21 cellular contexts compared by ENCODE assay signal in the genomic region with DNA sequence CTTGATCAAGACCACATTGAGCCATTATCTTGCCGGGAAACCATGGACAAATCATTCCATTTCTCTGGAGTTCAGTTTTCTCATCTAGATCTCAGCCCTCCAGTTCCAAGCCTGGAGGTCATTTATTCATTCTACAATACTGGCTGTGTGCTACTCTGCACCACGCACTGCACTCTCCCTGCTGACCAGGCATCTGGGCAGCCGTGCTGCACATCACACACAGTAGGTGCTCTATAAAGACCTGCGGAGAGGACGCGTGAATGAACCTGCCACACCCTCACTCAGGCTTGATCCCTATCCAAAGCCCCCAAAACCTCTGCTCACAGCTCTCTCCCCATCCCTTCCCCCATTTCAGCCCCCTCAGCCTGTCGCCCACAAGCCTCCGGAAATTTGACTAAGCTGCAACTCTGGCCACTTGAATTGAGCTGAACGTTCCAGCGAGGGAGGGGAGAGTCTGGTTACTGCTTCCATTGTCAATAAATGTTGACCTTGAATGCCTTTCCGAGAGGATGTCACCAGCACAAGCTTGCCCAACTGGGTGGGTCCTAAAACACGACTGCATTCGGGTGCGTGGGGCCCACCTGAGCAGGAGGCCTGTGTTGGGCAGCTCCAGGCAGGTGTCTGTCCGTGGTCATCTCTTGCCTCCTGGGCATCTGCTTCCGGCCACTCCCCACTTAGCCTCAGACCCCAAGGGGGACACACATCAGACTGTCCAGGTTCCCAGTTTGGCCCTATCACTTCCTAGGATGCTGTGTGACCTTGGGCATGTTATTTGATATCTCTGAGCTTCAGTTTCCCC. TPM values are rescaled to one million over a fixed set of nuclear protein-coding genes. Genes with fewer than 3 reads are reported as not detected.
"Had no signal": no experiment of that assay in that cellular context is flagged by ENCODE, and none has a peak within 500 bp of the region (broad histone marks: within the 10 kb centered on the region; RNA-seq: fewer than 3 reads in every experiment).

No MANE protein-coding gene starts in this region.

- ATAC-seq: body of pancreas, left ventricle myocardium superior, psoas muscle, right cardiac atrium had no signal

- FAIRE-seq: colon, endometrium, frontal cortex, TTC549 had no signal

- H3K36me3 Mint-ChIP-seq: activated CD4-positive, alpha-beta memory T cell treated with anti-CD3 and anti-CD28 coated beads for 36 hours; memory B cell had no signal

- H3K9me3 ChIP-seq: body of pancreas, psoas muscle, suprapubic skin, transverse colon, vagina had no signal

- H3K4me3 ChIP-seq: body of pancreas, psoas muscle, skin epidermis, suprapubic skin, transverse colon, vagina had no signal

- H3K4me3 Mint-ChIP-seq: activated CD4-positive, alpha-beta memory T cell treated with anti-CD3 and anti-CD28 coated beads for 36 hours; memory B cell; stimulated activated naive CD8-positive, alpha-beta T cell treated with anti-CD3 and anti-CD28 coated beads, Interleukin-15, Interleukin-2, amounts not matched to agents 100 ng/mL and 50 ng/mL, for 24 hours; T-helper 2 cell treated with Interferon-gamma antibody and Interleukin-4, amounts not matched to agents 5 μg/mL and 100 μg/mL, for 36 hours had no signal

- H3K27ac Mint-ChIP-seq: activated CD4-positive, alpha-beta memory T cell treated with anti-CD3 and anti-CD28 coated beads for 36 hours; memory B cell; stimulated activated naive CD8-positive, alpha-beta T cell treated with anti-CD3 and anti-CD28 coated beads, Interleukin-15, Interleukin-2, amounts not matched to agents 100 ng/mL and 50 ng/mL, for 24 hours; T-helper 2 cell treated with Interferon-gamma antibody and Interleukin-4, amounts not matched to agents 5 μg/mL and 100 μg/mL, for 36 hours had no signal

- H3K27me3 ChIP-seq: body of pancreas, suprapubic skin, transverse colon, vagina had no signal

- DNase-seq: activated CD4-positive, alpha-beta memory T cell treated with anti-CD3 and anti-CD28 coated beads for 36 hours; activated naive CD4-positive, alpha-beta T cell treated with Interleukin-2 at 50 U/mL for 16 hours; body of pancreas; caudate nucleus; erythroblast; left ventricle myocardium superior; transverse colon had no signal

- H3K4me1 ChIP-seq: psoas muscle, suprapubic skin, vagina had no signal

- H3K27ac ChIP-seq: body of pancreas, psoas muscle, skin epidermis, suprapubic skin, transverse colon, vagina had no signal

- H3K36me3 ChIP-seq: suprapubic skin, transverse colon, vagina had no signal

- H3K4me1 Mint-ChIP-seq: memory B cell had no signal

- H3K9me3 Mint-ChIP-seq: activated CD4-positive, alpha-beta memory T cell treated with anti-CD3 and anti-CD28 coated beads for 36 hours; memory B cell; stimulated activated naive CD8-positive, alpha-beta T cell treated with anti-CD3 and anti-CD28 coated beads, Interleukin-15, Interleukin-2, amounts not matched to agents 100 ng/mL and 50 ng/mL, for 24 hours; T-helper 2 cell treated with Interferon-gamma antibody and Interleukin-4, amounts not matched to agents 5 μg/mL and 100 μg/mL, for 36 hours had no signal

RNA-seq across cellular contexts. Expression of a gene that starts 17.8 kb away (rescaled TPM):
- total RNA-seq: kidney epithelial cell, mononuclear cell had no signal
